ENCODE assay signal across 23 cellular contexts in the genomic region with DNA sequence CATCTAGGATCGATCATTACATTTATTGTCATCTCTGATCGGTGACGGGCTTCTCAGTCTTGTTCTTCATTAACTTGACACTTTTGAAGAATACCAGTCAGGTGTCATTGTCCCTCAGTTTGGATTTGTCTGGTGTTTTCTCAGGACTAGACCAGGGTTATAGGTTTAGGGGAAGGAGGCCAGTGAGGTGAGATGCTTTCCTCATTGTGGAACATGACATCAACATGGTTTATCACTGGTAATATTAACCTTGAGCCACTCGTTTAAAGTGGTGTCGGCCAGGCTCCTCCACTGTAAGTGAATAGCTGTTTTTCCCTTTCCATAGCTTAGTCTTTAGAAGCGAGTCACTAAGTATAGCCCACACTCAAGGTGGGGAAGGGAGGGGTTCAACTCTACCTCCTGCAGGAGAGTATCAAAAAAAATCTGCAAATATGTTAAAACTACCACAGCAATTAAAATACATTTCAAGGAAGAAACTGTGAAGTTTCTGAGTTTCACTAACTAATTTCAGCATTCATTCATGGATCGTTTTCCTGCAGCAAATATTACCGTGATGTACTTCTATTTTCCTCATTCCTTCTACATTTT.
"Had no signal": no experiment of that assay in that cellular context is flagged by ENCODE, and none has a peak within 500 bp of the region (broad histone marks: within the 10 kb centered on the region; RNA-seq: fewer than 3 reads in every experiment).

No MANE protein-coding gene starts in this region.

- H3K27ac ChIP-seq: HL-60 had no signal

- H3K4me3 ChIP-seq: MG63 had no signal

- H3K9ac ChIP-seq: SK-N-SH had no signal

- H3K27me3 ChIP-seq: MG63 had no signal

- H3K36me3 ChIP-seq: MG63 had no signal

- DNase-seq: Karpas-422, KG1, MG63, NCI-H1092, NCI-H1105 treated with DMSO at 0.1 percent for 48 hours, NCI-H1417 treated with DMSO at 0.1 percent for 48 hours, NCI-H187, NCI-H2029, NCI-H2081 treated with DMSO at 0.1 percent for 48 hours, NCI-H2171, NCI-H226, NCI-H446, NCI-H510A, NCI-H524 treated with DMSO at 0.1 percent for 48 hours, NCI-H69, NCI-H774, RPMI8226, SHP77, SK-N-SH, SW 1271 had no signal

- H3K4me2 ChIP-seq: SK-N-SH had no signal

- FAIRE-seq: HTR-8/SVneo, RCC 7860 had no signal
